9 cellular contexts compared by ENCODE assay signal in genomic region chr3:30751610-30752299, GRCh38.
DNase-seq lines count a peak whose midpoint lies in the region; ATAC-seq and TF ChIP-seq lines count a peak whose summit lies in the region.
"Had no signal": no experiment of that assay in that cellular context is flagged by ENCODE, and none has a peak within 500 bp of the region (broad histone marks: within the 10 kb centered on the region; RNA-seq: fewer than 3 reads in every experiment).

No MANE protein-coding gene starts in this region.

- H3K9me3 ChIP-seq in Panc1 (ENCODE audit: control insufficient read depth, insufficient read depth, low read depth, low read length): no peaks in the 10 kb centered on the region
- H3K9me3 ChIP-seq: thoracic aorta had no signal

- no peak overlapping the region for H3K4me3 ChIP-seq in Panc1 (ENCODE audit: low read depth in 2 of 2, low read length in 2 of 2)
- H3K4me3 ChIP-seq: thoracic aorta had no signal

- intact Hi-C loops in Panc1 (cut with micrococcal nuclease; ENCODE audit: unreplicated experiment): no loop called here

- DNase-seq in EH (ENCODE audit: low read depth) (peak; percentile 54), H4 (ENCODE audit: low spot score) (peak; percentile 17), Panc1 (ENCODE audit: low read depth, low spot score) (no peak), iPS-NIHi11 (ENCODE audit: low spot score) (peak; percentile 16)
- DNase-seq in activated naive CD4-positive, alpha-beta T cell (lab: John Stamatoyannopoulos, UW): peak; percentile 4 to 57 (median 24)
- peak; percentile 32 for DNase-seq in stimulated activated CD8-positive, alpha-beta memory T cell treated with anti-CD3 and anti-CD28 coated beads, Interleukin-12 subunit alpha, Interleukin-12 subunit beta, amount 100 ng/mL, for 1 hour (ENCODE audit: low read depth)

- in situ Hi-C loops in Panc1 (cut with HindIII; ENCODE audit: low pct_unique_long_range_greater_than_20kb, low sequenced_read_pairs): no loop called here

- no peaks in the 10 kb centered on the region for H3K27me3 ChIP-seq in Panc1 (ENCODE audit: control insufficient read depth, insufficient read depth, low read length)

- peak; percentile 52 for TF ChIP-seq CTCF in Panc1 (IDR thresholded peaks at IDR 0.05)

- H3K27ac ChIP-seq in Panc1 (ENCODE audit: low read length): no peak overlapping the region
- H3K27ac ChIP-seq: thoracic aorta had no signal

- peaks cover 9% of the 10 kb centered on the region for H3K4me1 ChIP-seq in Panc1 (ENCODE audit: control insufficient read depth, insufficient read depth, low read length)

- no TSS peak for BruUV-seq in Panc1 (replicated peaks; lab: Mats Ljungman, UMichigan)

- POLR2A ChIA-PET in Panc1 (lab: Charles Lee): no interaction called here

- CTCF ChIA-PET in Panc1 (lab: Charles Lee): no interaction called here

- ATAC-seq in Panc1: peak; percentile 54; the same call in 1 of the 2 replicates
- no peak for ATAC-seq in HG03565 (IDR thresholded peaks at IDR 0.05; ENCODE audit: unreplicated experiment)
- ATAC-seq in GM19324 (IDR thresholded peaks at IDR 0.05; ENCODE audit: low FRiP score, unreplicated experiment): no peak

- no peaks in the 10 kb centered on the region for H3K36me3 ChIP-seq in Panc1 (ENCODE audit: control insufficient read depth, insufficient read depth, low read length)
- H3K36me3 ChIP-seq: thoracic aorta had no signal
